ENCODE assay signal across 7 cellular contexts in the genomic region with DNA sequence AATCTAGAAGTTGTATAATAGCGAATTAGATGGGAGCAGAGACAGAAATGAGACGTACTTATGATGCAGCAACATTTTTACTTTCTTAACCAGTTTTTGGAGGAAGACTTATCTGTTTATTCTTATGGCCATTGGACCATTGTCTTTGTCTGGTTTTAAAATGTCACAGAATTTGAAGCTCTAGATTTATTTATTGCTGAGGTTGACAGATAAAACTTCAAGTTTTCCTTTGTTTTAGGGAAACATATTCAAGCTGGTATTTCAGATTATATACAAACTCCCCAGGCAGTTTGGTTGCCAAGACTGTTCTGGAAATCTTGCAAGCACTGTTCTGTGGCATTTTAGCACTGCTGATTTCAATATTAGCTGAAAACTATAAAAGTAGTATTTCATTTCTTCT.
"Had no signal": no experiment of that assay in that cellular context is flagged by ENCODE, and none has a peak within 500 bp of the region (broad histone marks: within the 10 kb centered on the region; RNA-seq: fewer than 3 reads in every experiment).

No MANE protein-coding gene starts in this region.

- FAIRE-seq: G401.6, GM12878, GM12891, GM12892, GM18507, GM19239 had no signal

- DNase-seq: GF-D8 had no signal

- H3K4me3 ChIP-seq: GM12878 had no signal

- ATAC-seq: GM12878 had no signal
